Comparison of ENCODE assay signal across 10 cellular contexts in genomic region chr14:49303952-49304516, GRCh38.
DNase-seq lines count a peak whose midpoint lies in the region; ATAC-seq and TF ChIP-seq lines count a peak whose summit lies in the region.
"Had no signal": no experiment of that assay in that cellular context is flagged by ENCODE, and none has a peak within 500 bp of the region (broad histone marks: within the 10 kb centered on the region; RNA-seq: fewer than 3 reads in every experiment).

No MANE protein-coding gene starts in this region.

- no peaks in the 10 kb centered on the region for H3K27me3 ChIP-seq in foreskin keratinocyte

- 0 out of 3 replicates have a peak, but pooled peaks have one; percentile 28 for ATAC-seq in SK-N-SH treated with all-trans-retinoic acid at 6 μM for 48 hours
- peak; percentile 38 for ATAC-seq in foreskin keratinocyte
- no peak for ATAC-seq in HG02798 (IDR thresholded peaks at IDR 0.05; ENCODE audit: poor library complexity, unreplicated experiment)

- no peak overlapping the region for H3K27ac ChIP-seq in foreskin keratinocyte
- H3K27ac ChIP-seq: spleen had no signal

- no peaks in the 10 kb centered on the region for H3K4me1 ChIP-seq in foreskin keratinocyte
- H3K4me1 ChIP-seq: spleen had no signal

- DNase-seq in activated naive CD4-positive, alpha-beta T cell treated with Interleukin-2 at 50 U/mL for 16 hours, result peak; percentile 2
- DNase-seq in activated naive CD4-positive, alpha-beta T cell treated with anti-CD3 and anti-CD28 coated beads, Interleukin-2, amount 50 U/mL, for 16 hours, result no peak
- DNase-seq in foreskin keratinocyte (peak in 1 of 2 donors; percentile 34), superior temporal gyrus (ENCODE audit: extremely low spot score) (peak; percentile 48), NCI-H2107 treated with DMSO at 0.1 percent for 48 hours (lab: John Stamatoyannopoulos, UW; ENCODE audit: unreplicated experiment) (no peak), NCI-H1436 (lab: John Stamatoyannopoulos, UW) (no peak)
- DNase-seq: NCI-H1092 treated with DMSO at 0.1 percent for 48 hours, spleen had no signal

- TF ChIP-seq CTCF in foreskin keratinocyte (conservative IDR thresholded peaks at IDR 0.05), result no peak

TF ChIP-seq in SK-N-SH treated with all-trans-retinoic acid at 6 μM for 48 hours, 23 proteins besides CTCF, POLR2A, EP300 and RAD21:
- TF ChIP-seq SNAI2 (CRISPR knock-in tag; IDR thresholded peaks at IDR 0.05) (peak; percentile 85; the same call in 1 of the 2 replicates), CSRNP3 (CRISPR knock-in tag; IDR thresholded peaks at IDR 0.05) (no peak), CSDC2 (CRISPR knock-in tag; IDR thresholded peaks at IDR 0.05) (0 out of 2 replicates have a peak, but pooled peaks have one; percentile 61)
TF ChIP-seq in SK-N-SH treated with all-trans-retinoic acid at 6 μM for 48 hours: peak in this region for 2.

Comparison
In these comparisons a context has a peak if more than half of its experiments do, and no peak if none do; other contexts are left out.
1. DNase-seq: peak in activated naive CD4-positive, alpha-beta T cell treated with Interleukin-2 at 50 U/mL for 16 hours (single experiment) and superior temporal gyrus (single experiment); none in activated naive CD4-positive, alpha-beta T cell treated with anti-CD3 and anti-CD28 coated beads, Interleukin-2, amount 50 U/mL, for 16 hours (single experiment), NCI-H2107 treated with DMSO at 0.1 percent for 48 hours (single experiment) and NCI-H1436 (single experiment).